ENCODE assay signal across 7 cellular contexts in the genomic region with DNA sequence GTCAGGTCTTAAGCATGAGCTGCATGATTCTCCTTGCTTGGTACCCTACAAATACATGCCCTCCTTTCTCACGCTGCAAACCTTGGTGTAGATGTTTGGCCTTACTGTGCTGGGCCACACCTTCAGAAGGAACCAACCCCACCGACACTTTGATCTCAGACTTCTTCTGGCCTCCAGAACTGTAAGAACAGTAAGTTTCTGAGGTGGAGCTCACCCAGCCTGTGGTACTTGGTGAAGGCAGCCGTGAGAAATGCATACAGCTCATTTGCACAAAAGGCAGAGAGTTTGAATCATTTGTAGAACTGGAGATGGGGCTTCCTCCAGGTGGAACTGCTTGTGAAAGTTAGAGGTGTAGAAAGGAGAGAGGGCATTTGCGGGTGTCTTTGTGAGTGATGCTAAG. TPM values are rescaled to one million over a fixed set of nuclear protein-coding genes. Genes with fewer than 3 reads are reported as not detected.
DNase-seq lines count a peak whose midpoint lies in the region; ATAC-seq lines count a peak whose summit lies in the region.
"Not testable (repeated sequence)": the region's sequence is repeated elsewhere in the genome, so short reads cannot be mapped to it uniquely, and the experiment has no call there.

No MANE protein-coding gene starts in this region.

- H3K27ac ChIP-seq in CD4-positive, alpha-beta memory T cell (ENCODE audit: low read depth, low read length), result not testable (repeated sequence)

- peaks cover 10% of the 10 kb centered on the region for H3K4me1 ChIP-seq in CD4-positive, alpha-beta memory T cell (ENCODE audit: insufficient read depth, low read length)

- not testable (repeated sequence) for H3K4me3 ChIP-seq in CD4-positive, alpha-beta memory T cell (ENCODE audit: low read length in 2 of 2)

- not testable (repeated sequence) for H3K9me3 ChIP-seq in CD4-positive, alpha-beta memory T cell (ENCODE audit: control insufficient read depth in 1 of 2, low read length in 2 of 2)

- H3K36me3 Mint-ChIP-seq in CD4-positive, alpha-beta memory T cell; activated CD4-positive, alpha-beta memory T cell treated with anti-CD3 and anti-CD28 coated beads for 36 hours; activated CD8-positive, alpha-beta memory T cell treated with anti-CD3 and anti-CD28 coated beads, Interleukin-2, amount 10 ng/mL, durations not matched to agents 7 days and 5 days; activated naive CD4-positive, alpha-beta T cell treated with anti-CD3 and anti-CD28 coated beads, Interleukin-2, amount 10 ng/mL, durations not matched to agents 7 days and 5 days; central memory CD8-positive, alpha-beta T cell (ENCODE audit: insufficient read depth); immature natural killer cell: not testable (repeated sequence)

- not testable (repeated sequence) for H3K9me3 Mint-ChIP-seq in CD4-positive, alpha-beta memory T cell; activated CD4-positive, alpha-beta memory T cell treated with anti-CD3 and anti-CD28 coated beads for 36 hours; activated CD8-positive, alpha-beta memory T cell treated with anti-CD3 and anti-CD28 coated beads, Interleukin-2, amount 10 ng/mL, durations not matched to agents 7 days and 5 days (ENCODE audit: low read depth); activated naive CD4-positive, alpha-beta T cell treated with anti-CD3 and anti-CD28 coated beads, Interleukin-2, amount 10 ng/mL, durations not matched to agents 7 days and 5 days; central memory CD8-positive, alpha-beta T cell; immature natural killer cell

- not testable (repeated sequence) for DNase-seq in CD4-positive, alpha-beta memory T cell; central memory CD8-positive, alpha-beta T cell (ENCODE audit: low spot score in 2 of 2); immature natural killer cell
- peak; percentile 53 for DNase-seq in activated CD4-positive, alpha-beta memory T cell treated with anti-CD3 and anti-CD28 coated beads for 36 hours
- peak; percentile 42 for DNase-seq in activated CD8-positive, alpha-beta memory T cell treated with anti-CD3 and anti-CD28 coated beads, Interleukin-2, amount 10 ng/mL, durations not matched to agents 7 days and 5 days
- peak; percentile 24 for DNase-seq in activated naive CD4-positive, alpha-beta T cell treated with anti-CD3 and anti-CD28 coated beads, Interleukin-2, amount 10 ng/mL, durations not matched to agents 7 days and 5 days

- POLR2A ChIA-PET in CD4-positive, alpha-beta memory T cell (lab: Charles Lee; ENCODE audit: partially characterized antibody), result interaction anchor here (0.7 kb wide), 1 partner anchor 14 kb away, joined by 3 read pairs; no protein-coding TSS in a partner anchor
- POLR2A ChIA-PET in activated CD4-positive, alpha-beta memory T cell treated with anti-CD3 and anti-CD28 coated beads for 36 hours (lab: Charles Lee), result not testable (repeated sequence)

- H3K27ac Mint-ChIP-seq in CD4-positive, alpha-beta memory T cell, result peak overlapping the region in 4 of 7 donors; percentile 18 to 75 (median 40)
- peak overlapping the region; percentile 34 for H3K27ac Mint-ChIP-seq in activated CD4-positive, alpha-beta memory T cell treated with anti-CD3 and anti-CD28 coated beads for 36 hours
- H3K27ac Mint-ChIP-seq in activated CD8-positive, alpha-beta memory T cell treated with anti-CD3 and anti-CD28 coated beads, Interleukin-2, amount 10 ng/mL, durations not matched to agents 7 days and 5 days; central memory CD8-positive, alpha-beta T cell (ENCODE audit: low read depth): not testable (repeated sequence)
- peak overlapping the region; percentile 34 for H3K27ac Mint-ChIP-seq in activated naive CD4-positive, alpha-beta T cell treated with anti-CD3 and anti-CD28 coated beads, Interleukin-2, amount 10 ng/mL, durations not matched to agents 7 days and 5 days
- H3K27ac Mint-ChIP-seq in immature natural killer cell, result peak overlapping the region in 4 of 6 donors; percentile 26 to 75 (median 60)

- not testable (repeated sequence) for H3K27me3 Mint-ChIP-seq in CD4-positive, alpha-beta memory T cell; activated CD4-positive, alpha-beta memory T cell treated with anti-CD3 and anti-CD28 coated beads for 36 hours; activated CD8-positive, alpha-beta memory T cell treated with anti-CD3 and anti-CD28 coated beads, Interleukin-2, amount 10 ng/mL, durations not matched to agents 7 days and 5 days; activated naive CD4-positive, alpha-beta T cell treated with anti-CD3 and anti-CD28 coated beads, Interleukin-2, amount 10 ng/mL, durations not matched to agents 7 days and 5 days; central memory CD8-positive, alpha-beta T cell; immature natural killer cell (ENCODE audit: low read depth in 3 of 3)

- H3K36me3 ChIP-seq in CD4-positive, alpha-beta memory T cell (ENCODE audit: insufficient read depth, low read length), result not testable (repeated sequence)

- CTCF ChIA-PET in CD4-positive, alpha-beta memory T cell (lab: Charles Lee; ENCODE audit: partially characterized antibody); activated CD4-positive, alpha-beta memory T cell treated with anti-CD3 and anti-CD28 coated beads for 36 hours (lab: Charles Lee); activated CD8-positive, alpha-beta memory T cell treated with anti-CD3 and anti-CD28 coated beads, Interleukin-2, amount 10 ng/mL, durations not matched to agents 7 days and 5 days (lab: Charles Lee); activated naive CD4-positive, alpha-beta T cell treated with anti-CD3 and anti-CD28 coated beads, Interleukin-2, amount 10 ng/mL, durations not matched to agents 7 days and 5 days (lab: Charles Lee): not testable (repeated sequence)

- peak; percentile 61 for ATAC-seq in HG02870 (IDR thresholded peaks at IDR 0.05; ENCODE audit: unreplicated experiment)
- peak; percentile 27 for ATAC-seq in activated CD8-positive, alpha-beta memory T cell treated with anti-CD3 and anti-CD28 coated beads, Interleukin-2, amount 10 ng/mL, durations not matched to agents 7 days and 5 days
- peak; percentile 32 for ATAC-seq in central memory CD8-positive, alpha-beta T cell (replicated peaks; ENCODE audit: extremely low read depth, poor library complexity, severe bottlenecking)

- intact Hi-C loops in CD4-positive, alpha-beta memory T cell (cut with micrococcal nuclease); activated CD4-positive, alpha-beta memory T cell treated with anti-CD3 and anti-CD28 coated beads for 36 hours (cut with micrococcal nuclease): not testable (repeated sequence)

- H3K4me3 Mint-ChIP-seq in CD4-positive, alpha-beta memory T cell, result peak overlapping the region in 1 of 8 donors; percentile 26
- H3K4me3 Mint-ChIP-seq in activated CD4-positive, alpha-beta memory T cell treated with anti-CD3 and anti-CD28 coated beads for 36 hours; activated CD8-positive, alpha-beta memory T cell treated with anti-CD3 and anti-CD28 coated beads, Interleukin-2, amount 10 ng/mL, durations not matched to agents 7 days and 5 days; activated naive CD4-positive, alpha-beta T cell treated with anti-CD3 and anti-CD28 coated beads, Interleukin-2, amount 10 ng/mL, durations not matched to agents 7 days and 5 days; central memory CD8-positive, alpha-beta T cell; immature natural killer cell: not testable (repeated sequence)

- peaks cover 10 to 29% (median 19%) of the 10 kb centered on the region in 4 donors for H3K4me1 Mint-ChIP-seq in CD4-positive, alpha-beta memory T cell
- peaks cover 28% of the 10 kb centered on the region for H3K4me1 Mint-ChIP-seq in activated CD4-positive, alpha-beta memory T cell treated with anti-CD3 and anti-CD28 coated beads for 36 hours (ENCODE audit: low read depth)
- peaks cover 24% of the 10 kb centered on the region for H3K4me1 Mint-ChIP-seq in activated CD8-positive, alpha-beta memory T cell treated with anti-CD3 and anti-CD28 coated beads, Interleukin-2, amount 10 ng/mL, durations not matched to agents 7 days and 5 days
- H3K4me1 Mint-ChIP-seq in activated naive CD4-positive, alpha-beta T cell treated with anti-CD3 and anti-CD28 coated beads, Interleukin-2, amount 10 ng/mL, durations not matched to agents 7 days and 5 days, result peaks cover 51% of the 10 kb centered on the region
- H3K4me1 Mint-ChIP-seq in central memory CD8-positive, alpha-beta T cell, result peaks cover 22% of the 10 kb centered on the region
- peaks cover 7 to 25% of the 10 kb centered on the region in 2 donors for H3K4me1 Mint-ChIP-seq in immature natural killer cell

- not testable (repeated sequence) for H3K27me3 ChIP-seq in CD4-positive, alpha-beta memory T cell (ENCODE audit: insufficient read depth, low read length)

RNA-seq across cellular contexts. Expression of gene PRKX, which starts 21.0 kb away (rescaled TPM):
- 10 to 100 TPM; 66.7 to 70.2 TPM for total RNA-seq in CD4-positive, alpha-beta memory T cell
- polyA plus RNA-seq in CD4-positive, alpha-beta memory T cell, result 10 to 100 TPM; 63.0 to 73.9 TPM
- 10 to 100 TPM; 89.5 to 90.9 TPM for total RNA-seq in activated CD4-positive, alpha-beta memory T cell treated with anti-CD3 and anti-CD28 coated beads for 36 hours
- 10 to 100 TPM; 76.6 to 83.6 TPM for total RNA-seq in activated CD8-positive, alpha-beta memory T cell treated with anti-CD3 and anti-CD28 coated beads, Interleukin-2, amount 10 ng/mL, durations not matched to agents 7 days and 5 days
- polyA plus RNA-seq in immature natural killer cell, result 100 to 1,000 TPM in 1 of 3 donors, 10 to 100 TPM in 2; 65.3 to 117 (median 65.9) TPM
